ENCODE assay signal across 27 cellular contexts in the genomic region with DNA sequence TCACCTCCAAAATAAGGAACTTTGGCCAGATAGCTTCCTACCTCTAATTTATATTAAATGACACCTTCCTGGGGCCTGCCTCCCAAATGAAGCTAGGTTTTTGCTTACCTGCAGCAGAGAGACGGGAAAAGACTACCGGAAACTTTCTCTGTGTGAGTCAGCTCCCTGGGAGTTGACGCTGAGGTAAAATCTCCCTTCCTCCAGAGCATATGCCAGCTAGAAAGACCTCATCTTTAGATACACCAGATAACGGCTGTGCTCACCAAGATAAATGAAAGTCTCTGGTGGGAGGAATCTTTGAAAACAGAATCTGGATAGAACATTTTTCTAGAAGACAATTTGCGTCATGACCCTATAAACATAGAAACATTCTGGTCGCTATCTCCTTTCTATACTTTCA.
DNase-seq lines count a peak whose midpoint lies in the region; ATAC-seq and TF ChIP-seq lines count a peak whose summit lies in the region.
"Had no signal": no experiment of that assay in that cellular context is flagged by ENCODE, and none has a peak within 500 bp of the region (broad histone marks: within the 10 kb centered on the region; RNA-seq: fewer than 3 reads in every experiment).

No MANE protein-coding gene starts in this region.

- no peaks in the 10 kb centered on the region for H3K9me3 ChIP-seq in neural progenitor cell (ENCODE audit: low read depth)
- H3K9me3 ChIP-seq: BE2C, SJCRH30 had no signal

- no peak overlapping the region for H3K4me3 ChIP-seq in neural progenitor cell
- H3K4me3 ChIP-seq: PC-9, SJCRH30 had no signal

- peak overlapping the region; percentile 6 for H3K27ac Mint-ChIP-seq in activated CD4-positive, alpha-beta T cell treated with anti-CD3 and anti-CD28 coated beads, Interleukin-2, amount 10 ng/mL, durations not matched to agents 24 days and 14 days
- H3K27ac Mint-ChIP-seq in activated CD4-positive, alpha-beta T cell treated with anti-CD3 and anti-CD28 coated beads for 36 hours = no peak overlapping the region
- H3K27ac Mint-ChIP-seq in neural progenitor cell = no peak overlapping the region
- H3K27ac Mint-ChIP-seq: CD14-positive monocyte, H9, IgD-negative memory B cell had no signal

- no peak for ATAC-seq in activated CD4-positive, alpha-beta T cell treated with anti-CD3 and anti-CD28 coated beads for 36 hours
- ATAC-seq: Right ventricle myocardium inferior, SK-N-SH treated with all-trans-retinoic acid at 6 μM for 48 hours had no signal

- no peaks in the 10 kb centered on the region for H3K4me1 ChIP-seq in neural progenitor cell
- H3K4me1 ChIP-seq: BE2C, SJCRH30 had no signal

- no peaks in the 10 kb centered on the region for H3K36me3 ChIP-seq in neural progenitor cell
- H3K36me3 ChIP-seq: BE2C, SJCRH30 had no signal

- H3F3A ChIP-seq in neural progenitor cell (ENCODE audit: low read depth) = no peaks in the 10 kb centered on the region

- H4K20me1 ChIP-seq in neural progenitor cell (ENCODE audit: low read depth) = no peaks in the 10 kb centered on the region

- no peak for DNase-seq in activated CD4-positive, alpha-beta T cell treated with anti-CD3 and anti-CD28 coated beads, Interleukin-2, amount 10 ng/mL, durations not matched to agents 24 days and 14 days
- DNase-seq in activated CD4-positive, alpha-beta T cell treated with anti-CD3 and anti-CD28 coated beads for 36 hours = no peak
- peak; percentile 44 for DNase-seq in HPDE6-E6E7 (ENCODE audit: extremely low spot score)
- peak; percentile 6 for DNase-seq in dedifferentiated amniotic fluid mesenchymal stem cell (ENCODE audit: extremely low spot score)
- DNase-seq in neural progenitor cell (ENCODE audit: low spot score) = no peak
- DNase-seq in inferior parietal cortex (ENCODE audit: extremely low spot score) = no peak
- no peak for DNase-seq in NCI-H82 treated with DMSO at 0.1 percent for 48 hours (lab: John Stamatoyannopoulos, UW; ENCODE audit: unreplicated experiment)
- no peak for DNase-seq in NCI-H774 (lab: John Stamatoyannopoulos, UW)
- DNase-seq: 8988T; ACHN; BE2C; DMS153; H9; NCI-H1092; NCI-H1436; NCI-H187; NCI-H2081 treated with DMSO at 0.1 percent for 48 hours; NCI-H2171; NCI-H345; NCI-H510A treated with DMSO at 0.1 percent for 48 hours; NK-92 treated with Interleukin-12 subunit alpha and Interleukin-12 subunit beta, amount 100 ng/mL, for 24 hours; SJCRH30 had no signal

- peak overlapping the region; percentile 17 for H2AFZ ChIP-seq in neural progenitor cell (replicated peaks)
- H2AFZ ChIP-seq: PC-9 had no signal

- H3K27me3 ChIP-seq in neural progenitor cell = no peaks in the 10 kb centered on the region
- H3K27me3 ChIP-seq: BE2C, SJCRH30 had no signal

- CTCF ChIA-PET in activated CD4-positive, alpha-beta T cell treated with anti-CD3 and anti-CD28 coated beads for 36 hours (lab: Charles Lee) = interaction anchor here (0.5 to 0.9 kb wide), 2 partner anchors 10 to 869 kb away, joined by 3 read pairs; no protein-coding TSS in a partner anchor

- H3K9me3 Mint-ChIP-seq in activated CD4-positive, alpha-beta T cell treated with anti-CD3 and anti-CD28 coated beads, Interleukin-2, amount 10 ng/mL, durations not matched to agents 24 days and 14 days = peaks cover 14% of the 10 kb centered on the region
- H3K9me3 Mint-ChIP-seq in activated CD4-positive, alpha-beta T cell treated with anti-CD3 and anti-CD28 coated beads for 36 hours (ENCODE audit: low read depth) = peaks cover 6% of the 10 kb centered on the region
- H3K9me3 Mint-ChIP-seq in neural progenitor cell = peaks cover 6% of the 10 kb centered on the region

- no peak overlapping the region for H3K4me2 ChIP-seq in neural progenitor cell
- H3K4me2 ChIP-seq: PC-9 had no signal

- no peak for TF ChIP-seq CTCF in neural progenitor cell (IDR thresholded peaks at IDR 0.05)

- no peak overlapping the region for H3K4me3 Mint-ChIP-seq in activated CD4-positive, alpha-beta T cell treated with anti-CD3 and anti-CD28 coated beads, Interleukin-2, amount 10 ng/mL, durations not matched to agents 24 days and 14 days
- H3K4me3 Mint-ChIP-seq in activated CD4-positive, alpha-beta T cell treated with anti-CD3 and anti-CD28 coated beads for 36 hours = no peak overlapping the region
- H3K4me3 Mint-ChIP-seq in neural progenitor cell = no peak overlapping the region
- H3K4me3 Mint-ChIP-seq: CD14-positive monocyte, H9, IgD-negative memory B cell had no signal

- POLR2A ChIA-PET in activated CD4-positive, alpha-beta T cell treated with anti-CD3 and anti-CD28 coated beads for 36 hours (lab: Charles Lee) = no interaction called here

- intact Hi-C loops in activated CD4-positive, alpha-beta T cell treated with anti-CD3 and anti-CD28 coated beads, Interleukin-2, amount 10 ng/mL, durations not matched to agents 24 days and 14 days (cut with micrococcal nuclease) = no loop called here
- intact Hi-C loops in activated CD4-positive, alpha-beta T cell treated with anti-CD3 and anti-CD28 coated beads for 36 hours (cut with DNase I, micrococcal nuclease) = loop anchor here in 1 of 2 experiments (5.0 kb wide), 1 partner anchor 253 kb away; no protein-coding TSS in a partner anchor

- peaks cover 8% of the 10 kb centered on the region for H3K36me3 Mint-ChIP-seq in activated CD4-positive, alpha-beta T cell treated with anti-CD3 and anti-CD28 coated beads, Interleukin-2, amount 10 ng/mL, durations not matched to agents 24 days and 14 days (ENCODE audit: low read depth)
- H3K36me3 Mint-ChIP-seq in activated CD4-positive, alpha-beta T cell treated with anti-CD3 and anti-CD28 coated beads for 36 hours (ENCODE audit: low read depth) = peaks cover 2% of the 10 kb centered on the region
- no peaks in the 10 kb centered on the region for H3K36me3 Mint-ChIP-seq in neural progenitor cell
- H3K36me3 Mint-ChIP-seq: CD14-positive monocyte had no signal

- peaks cover 41% of the 10 kb centered on the region for H3K4me1 Mint-ChIP-seq in activated CD4-positive, alpha-beta T cell treated with anti-CD3 and anti-CD28 coated beads, Interleukin-2, amount 10 ng/mL, durations not matched to agents 24 days and 14 days
- peaks cover 29% of the 10 kb centered on the region for H3K4me1 Mint-ChIP-seq in activated CD4-positive, alpha-beta T cell treated with anti-CD3 and anti-CD28 coated beads for 36 hours
- no peaks in the 10 kb centered on the region for H3K4me1 Mint-ChIP-seq in neural progenitor cell

- H3K27ac ChIP-seq in neural progenitor cell = no peak overlapping the region
- H3K27ac ChIP-seq: PC-9, SJCRH30 had no signal

- H3K9ac ChIP-seq in neural progenitor cell = no peak overlapping the region

- no peaks in the 10 kb centered on the region for H3K79me2 ChIP-seq in neural progenitor cell (ENCODE audit: low read depth)

- no peaks in the 10 kb centered on the region for H3K27me3 Mint-ChIP-seq in activated CD4-positive, alpha-beta T cell treated with anti-CD3 and anti-CD28 coated beads, Interleukin-2, amount 10 ng/mL, durations not matched to agents 24 days and 14 days
- H3K27me3 Mint-ChIP-seq in activated CD4-positive, alpha-beta T cell treated with anti-CD3 and anti-CD28 coated beads for 36 hours = no peaks in the 10 kb centered on the region
- H3K27me3 Mint-ChIP-seq in neural progenitor cell (ENCODE audit: insufficient read depth, low read depth) = no peaks in the 10 kb centered on the region

Comparison
In these comparisons a context has a peak if more than half of its experiments do, and no peak if none do; other contexts are left out.
1. DNase-seq: peak in HPDE6-E6E7 (single experiment) and dedifferentiated amniotic fluid mesenchymal stem cell (single experiment); none in activated CD4-positive, alpha-beta T cell treated with anti-CD3 and anti-CD28 coated beads, Interleukin-2, amount 10 ng/mL, durations not matched to agents 24 days and 14 days (single experiment), activated CD4-positive, alpha-beta T cell treated with anti-CD3 and anti-CD28 coated beads for 36 hours (single experiment), neural progenitor cell (single experiment), inferior parietal cortex (single experiment), NCI-H82 treated with DMSO at 0.1 percent for 48 hours (single experiment) and NCI-H774 (single experiment).